ENCODE assay signal across 8 cellular contexts in genomic region chr1:223123238-223123976, GRCh38. TPM values are rescaled to one million over a fixed set of nuclear protein-coding genes. Genes with fewer than 3 reads are reported as not detected.
DNase-seq lines count a peak whose midpoint lies in the region; ATAC-seq, FAIRE-seq and TF ChIP-seq lines count a peak whose summit lies in the region.

No MANE protein-coding gene starts in this region.

- peak; percentile 80 for ATAC-seq in Right ventricle myocardium inferior
- peak; percentile 89 for ATAC-seq in HG02884 (IDR thresholded peaks at IDR 0.05; ENCODE audit: unreplicated experiment)
- ATAC-seq in body of pancreas: peak; percentile 91

- H3K27me3 ChIP-seq in body of pancreas: no peaks in the 10 kb centered on the region

- H3K27ac ChIP-seq in body of pancreas: peak overlapping the region in 3 of 4 donors; percentile 11 to 37 (median 12)
- no peak overlapping the region for H3K27ac ChIP-seq in kidney (ENCODE audit: low read depth in 2 of 2, low read length in 2 of 2)

- no peaks in the 10 kb centered on the region for H3K9me3 ChIP-seq in body of pancreas
- H3K9me3 ChIP-seq in kidney (ENCODE audit: control insufficient read depth in 1 of 2, low read length in 2 of 2): no peaks in the 10 kb centered on the region

- DNase-seq in Right ventricle myocardium inferior (ENCODE audit: missing footprints) (peak; percentile 91), cardiac septum (ENCODE audit: low spot score) (no peak), NCI-H2029 (lab: John Stamatoyannopoulos, UW) (peak; percentile 55), UCSD-AML1 (lab: John Stamatoyannopoulos, UW; ENCODE audit: unreplicated experiment) (peak; percentile 34), body of pancreas (peak; percentile 72 to 78 (median 76)), kidney (no peak)
- peak; percentile 58 for DNase-seq in stimulated activated CD4-positive, alpha-beta T cell treated with anti-CD3 and anti-CD28 coated beads, Interleukin-2, amount 100 ng/mL, for 4 hours (ENCODE audit: low read depth)

- no peak overlapping the region for H3K9ac ChIP-seq in kidney (ENCODE audit: low read length in 2 of 2)

- H3K36me3 ChIP-seq in body of pancreas (replicated peaks in 1 of 2; ENCODE audit: insufficient read depth in 1 of 2, low read depth in 2 of 2): no peaks in the 10 kb centered on the region
- H3K36me3 ChIP-seq in kidney (ENCODE audit: control insufficient read depth in 1 of 2, insufficient read depth in 2 of 2, low read length in 2 of 2): no peaks in the 10 kb centered on the region

- 9 to 15% methylated on average over 16 of the region's 16 CpGs for WGBS in body of pancreas, 2 donors

- H3K4me1 ChIP-seq in body of pancreas (peaks cover 11% of the 10 kb centered on the region), kidney (ENCODE audit: control insufficient read depth in 1 of 2, insufficient read depth in 1 of 2, low read depth in 1 of 2, low read length in 2 of 2) (peaks cover 0 to 3% of the 10 kb centered on the region in 2 donors)

- no peak for FAIRE-seq in kidney (lab: Jason Lieb, UNC)

- TF ChIP-seq CTCF in body of pancreas (IDR thresholded peaks at IDR 0.05): peak; percentile 84 to 93 (median 87)
- TF ChIP-seq CTCF in kidney (IDR thresholded peaks at IDR 0.05; ENCODE audit: borderline replicate concordance, extremely low read depth, insufficient read depth): peak; percentile 79

- intact Hi-C loops in Right ventricle myocardium inferior (cut with DNase I) (loop anchor here (2.0 to 5.0 kb wide), 3 partner anchors 41 to 656 kb away; no protein-coding TSS in a partner anchor), cardiac septum (cut with DNase I) (loop anchor here (2.0 to 10.0 kb wide), 5 partner anchors 33 to 386 kb away; partner anchors contain the start of gene FAM177B), body of pancreas (cut with DNase I) (loop anchor here (10.0 kb wide), 1 partner anchor 329 kb away; no protein-coding TSS in a partner anchor), kidney (cut with DNase I) (no loop called here)

- H3K4me3 ChIP-seq in body of pancreas: no peak overlapping the region
- H3K4me3 ChIP-seq in kidney (ENCODE audit: low read length in 2 of 2): peak overlapping the region; percentile 18 to 45

- no peak for TF ChIP-seq POLR2A in body of pancreas (IDR thresholded peaks at IDR 0.05)

RNA-seq across cellular contexts. Expression of gene TLR5, which starts 19.6 kb away (rescaled TPM):
- total RNA-seq in Right ventricle myocardium inferior: 3.1 TPM
- total RNA-seq in cardiac septum: 1.6 TPM
- total RNA-seq in body of pancreas: 10 to 100 TPM in 1 of 2 donors, 1 to 10 TPM in 1; 8.2 to 10.1 TPM
- 31.3 TPM for total RNA-seq in kidney
- 3.7 TPM for polyA plus RNA-seq in kidney (ENCODE audit: insufficient read depth, low read depth, low replicate concordance)

Comparison
In these comparisons a context has a peak if more than half of its experiments do, and no peak if none do; other contexts are left out.
1. DNase-seq: peak in Right ventricle myocardium inferior (single experiment), NCI-H2029 (single experiment), UCSD-AML1 (single experiment), body of pancreas (4 of 4) and stimulated activated CD4-positive, alpha-beta T cell treated with anti-CD3 and anti-CD28 coated beads, Interleukin-2, amount 100 ng/mL, for 4 hours (single experiment); none in cardiac septum (single experiment) and kidney (single experiment).
2. H3K27ac ChIP-seq: peak in body of pancreas (3 of 4); none in kidney (0 of 2).
3. H3K4me3 ChIP-seq: peak in kidney (2 of 2); none in body of pancreas (0 of 2).
4. Peak in every context shown above with its lines, with median percentiles within 50 percentile points of each other: ATAC-seq.